14 cellular contexts compared by ENCODE assay signal in the genomic region with DNA sequence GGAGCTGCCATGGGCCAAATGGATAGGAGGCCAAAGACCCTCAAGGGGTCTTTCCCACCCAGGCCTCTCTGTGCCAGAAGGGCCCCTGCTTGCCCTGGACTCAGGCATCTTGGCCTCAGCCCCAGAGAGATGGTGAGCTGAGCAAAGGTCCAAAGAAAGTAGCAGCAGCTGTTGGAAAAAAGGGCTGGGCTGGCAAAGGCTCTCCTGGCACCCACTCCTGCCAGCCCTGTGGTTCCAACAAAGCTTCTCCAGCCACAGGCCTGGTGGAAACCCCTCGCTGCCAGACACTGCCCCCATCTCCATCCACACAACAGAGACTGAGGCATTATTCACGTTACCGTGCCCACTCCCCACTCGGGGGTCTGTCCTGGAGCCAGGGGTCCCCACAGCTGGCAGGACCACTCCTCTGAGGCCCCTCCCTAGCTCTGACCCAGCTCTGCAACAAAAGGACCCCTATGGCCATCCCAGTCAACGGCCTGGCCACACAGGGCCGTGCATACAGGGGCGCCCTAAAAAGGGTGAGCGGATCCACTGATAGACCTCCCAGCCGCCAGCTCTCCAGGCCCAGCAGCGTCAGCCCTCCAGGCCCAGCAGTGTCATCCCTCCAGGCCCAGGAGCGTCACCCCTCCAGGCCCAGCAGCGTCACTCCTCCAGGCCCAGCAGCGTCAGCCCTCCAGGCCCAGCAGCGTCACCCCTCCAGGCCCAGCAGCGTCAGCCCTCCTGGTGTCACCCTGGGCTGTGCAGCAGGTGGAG. TPM values are rescaled to one million over a fixed set of nuclear protein-coding genes. Genes with fewer than 3 reads are reported as not detected.
A peak's percentile ranks its signal among the peaks of the same experiment; 100 is the strongest.
DNase-seq lines count a peak whose midpoint lies in the region; ATAC-seq and TF ChIP-seq lines count a peak whose summit lies in the region.
"Had no signal": no experiment of that assay in that cellular context is flagged by ENCODE, and none has a peak within 500 bp of the region (broad histone marks: within the 10 kb centered on the region; RNA-seq: fewer than 3 reads in every experiment).

No MANE protein-coding gene starts in this region.

- TF ChIP-seq CTCF in adrenal gland (IDR thresholded peaks at IDR 0.05) = no peak
- no peak for TF ChIP-seq CTCF in A673 (conservative IDR thresholded peaks at IDR 0.05; ENCODE audit: low read depth, low read length)
- no peak for TF ChIP-seq CTCF in upper lobe of left lung (IDR thresholded peaks at IDR 0.05)

- ATAC-seq in naive thymus-derived CD4-positive, alpha-beta T cell = peak; percentile 15
- ATAC-seq in upper lobe of left lung (ENCODE audit: low FRiP score in 2 of 2) = no peak

- TF ChIP-seq POLR2A in adrenal gland (IDR thresholded peaks at IDR 0.05) = no peak
- TF ChIP-seq POLR2A in upper lobe of left lung (IDR thresholded peaks at IDR 0.05) = no peak

- no TSS peak for BruUV-seq in A673 (replicated peaks; lab: Mats Ljungman, UMichigan)

- no peak overlapping the region for H3K27ac Mint-ChIP-seq in naive thymus-derived CD4-positive, alpha-beta T cell
- H3K27ac Mint-ChIP-seq: CD4-positive, alpha-beta T cell had no signal

- H3K27me3 ChIP-seq in adrenal gland (no peaks in the 10 kb centered on the region), A673 (replicated peaks; ENCODE audit: insufficient read depth, low read depth, low read length, poor library complexity) (no peaks in the 10 kb centered on the region), upper lobe of left lung (no peaks in the 10 kb centered on the region)
- H3K27me3 ChIP-seq in naive thymus-derived CD4-positive, alpha-beta T cell (ENCODE audit: control insufficient read depth in 2 of 2, insufficient read depth in 2 of 2, low read length in 2 of 2) = no peaks in the 10 kb centered on the region

- no peaks in the 10 kb centered on the region for H3K36me3 Mint-ChIP-seq in naive thymus-derived CD4-positive, alpha-beta T cell
- H3K36me3 Mint-ChIP-seq: activated naive CD4-positive, alpha-beta T cell treated with anti-CD3 and anti-CD28 coated beads, Interleukin-2, amount 50 U/mL, for 72 hours had no signal

- intact Hi-C loops in adrenal gland (cut with DNase I) (no loop called here), A673 (cut with micrococcal nuclease; ENCODE audit: unreplicated experiment) (no loop called here)
- intact Hi-C loops in naive thymus-derived CD4-positive, alpha-beta T cell (cut with micrococcal nuclease) = no loop called here

- no peak overlapping the region for H3K4me3 Mint-ChIP-seq in naive thymus-derived CD4-positive, alpha-beta T cell
- H3K4me3 Mint-ChIP-seq: CD4-positive, alpha-beta T cell had no signal

- CTCF ChIA-PET in naive thymus-derived CD4-positive, alpha-beta T cell (lab: Charles Lee) = no interaction called here
- CTCF ChIA-PET in A673 (lab: Charles Lee) = no interaction called here

- H3K27me3 Mint-ChIP-seq in naive thymus-derived CD4-positive, alpha-beta T cell = no peaks in the 10 kb centered on the region
- H3K27me3 Mint-ChIP-seq: CD4-positive, alpha-beta T cell had no signal

- H3K27ac ChIP-seq in adrenal gland (peak overlapping the region in 3 of 5 donors; percentile 61 to 89 (median 69)), substantia nigra (ENCODE audit: low read depth, low read length, poor library complexity, severe bottlenecking) (peak overlapping the region; percentile 74), A673 (ENCODE audit: low read depth, low read length, poor library complexity, severe bottlenecking) (no peak overlapping the region), upper lobe of left lung (no peak overlapping the region)
- no peak overlapping the region for H3K27ac ChIP-seq in naive thymus-derived CD4-positive, alpha-beta T cell (ENCODE audit: low read depth, low read length)

- POLR2A ChIA-PET in naive thymus-derived CD4-positive, alpha-beta T cell (lab: Charles Lee) = no interaction called here
- POLR2A ChIA-PET in A673 (lab: Charles Lee; ENCODE audit: low non-redundant PET) = no interaction called here

- H3K4me1 ChIP-seq in adrenal gland (replicated peaks in 1 of 2) = peaks cover 70 to 73% of the 10 kb centered on the region in 2 donors
- no peaks in the 10 kb centered on the region for H3K4me1 ChIP-seq in naive thymus-derived CD4-positive, alpha-beta T cell (ENCODE audit: control insufficient read depth in 2 of 2, insufficient read depth in 2 of 2, low read length in 2 of 2)
- H3K4me1 ChIP-seq in A673 (ENCODE audit: insufficient read depth, low read length, poor library complexity, severe bottlenecking) = no peaks in the 10 kb centered on the region
- peaks cover 13 to 21% (median 18%) of the 10 kb centered on the region in 4 donors for H3K4me1 ChIP-seq in upper lobe of left lung

- H3K4me1 Mint-ChIP-seq in naive thymus-derived CD4-positive, alpha-beta T cell = peaks cover 0 to 10% (median 5%) of the 10 kb centered on the region in 7 donors

- no peak for TF ChIP-seq EP300 in upper lobe of left lung (IDR thresholded peaks at IDR 0.05)

- H3K36me3 ChIP-seq in adrenal gland (replicated peaks in 1 of 2) = no peaks in the 10 kb centered on the region
- no peaks in the 10 kb centered on the region for H3K36me3 ChIP-seq in naive thymus-derived CD4-positive, alpha-beta T cell (ENCODE audit: control insufficient read depth in 2 of 3, insufficient read depth in 3 of 3, low read length in 3 of 3)
- no peaks in the 10 kb centered on the region for H3K36me3 ChIP-seq in A673 (ENCODE audit: insufficient read depth, low read length, poor library complexity, severe bottlenecking)
- H3K36me3 ChIP-seq in upper lobe of left lung = no peaks in the 10 kb centered on the region

- 40 to 87% (median 82%) methylated on average over 1 to 15 of the region's 15 CpGs for WGBS in adrenal gland, 4 donors
- WGBS in upper lobe of left lung, 2 donors = 87 to 89% methylated on average over 14 to 15 of the region's 15 CpGs

- H3K4me3 ChIP-seq in adrenal gland (no peak overlapping the region), A673 (ENCODE audit: low read depth, low read length, poor library complexity, severe bottlenecking) (no peak overlapping the region), upper lobe of left lung (no peak overlapping the region)
- no peak overlapping the region for H3K4me3 ChIP-seq in naive thymus-derived CD4-positive, alpha-beta T cell (ENCODE audit: low read length)
- H3K4me3 ChIP-seq: lung had no signal

- DNase-seq in adrenal gland (peak in 1 of 7 donors; percentile 27), globus pallidus (ENCODE audit: low spot score) (peak; percentile 62), substantia nigra (lab: John Stamatoyannopoulos, UW) (peak in 5 of 49 donors; percentile 30 to 58 (median 50)), ACHN (no peak), A673 (ENCODE audit: low spot score) (no peak), upper lobe of left lung (no peak)
- no peak for DNase-seq in naive thymus-derived CD4-positive, alpha-beta T cell
- DNase-seq: activated CD4-positive, alpha-beta T cell treated with anti-CD3 and anti-CD28 coated beads for 4 hours; activated T-cell treated with anti-CD3 and anti-CD28 coated beads, Interleukin-2, amount 50 U/mL, for 1 hour; CD4-positive, alpha-beta T cell; GOT3; NCI-H187 had no signal

- in situ Hi-C loops in ACHN (cut with HindIII; ENCODE audit: low pct_ligation_motif_present, low pct_unique_long_range_greater_than_20kb, low sequenced_read_pairs) = no loop called here

- H3K9me3 Mint-ChIP-seq in naive thymus-derived CD4-positive, alpha-beta T cell = peaks cover 0 to 3% (median 0%) of the 10 kb centered on the region in 11 donors
- H3K9me3 Mint-ChIP-seq: activated naive CD4-positive, alpha-beta T cell treated with anti-CD3 and anti-CD28 coated beads, Interleukin-2, amount 50 U/mL, for 72 hours; CD4-positive, alpha-beta T cell had no signal

- no peaks in the 10 kb centered on the region for H3K9me3 ChIP-seq in adrenal gland (replicated peaks in 1 of 3)
- no peaks in the 10 kb centered on the region for H3K9me3 ChIP-seq in naive thymus-derived CD4-positive, alpha-beta T cell (ENCODE audit: control insufficient read depth in 2 of 3, low read length in 3 of 3)
- H3K9me3 ChIP-seq in A673 (ENCODE audit: low read depth, low read length, poor library complexity, severe bottlenecking) = no peaks in the 10 kb centered on the region
- H3K9me3 ChIP-seq in upper lobe of left lung = no peaks in the 10 kb centered on the region

RNA-seq across cellular contexts. Expression of gene BIN1, which starts 10.1 kb away (rescaled TPM):
- total RNA-seq in adrenal gland (100 to 1,000 TPM in 7 of 8 donors, 10 to 100 TPM in 1; 84.0 to 207 (median 134) TPM), A673 (2021) (34.1 and 36.2 TPM in 2 replicates), upper lobe of left lung (10 to 100 TPM; 32.3 to 57.0 (median 42.9) TPM)
- polyA plus RNA-seq in adrenal gland = 100 to 1,000 TPM in 1 of 3 donors, 10 to 100 TPM in 2; 80.3 to 113 (median 97.5) TPM
- total RNA-seq in naive thymus-derived CD4-positive, alpha-beta T cell = 100 to 1,000 TPM; 103 to 120 (median 109) TPM
- 100 to 1,000 TPM; 158 to 161 TPM for polyA plus RNA-seq in naive thymus-derived CD4-positive, alpha-beta T cell

Comparison
In these comparisons a context has a peak if more than half of its experiments do, and no peak if none do; other contexts are left out.
1. H3K27ac ChIP-seq: peak in adrenal gland (3 of 5) and substantia nigra (single experiment); none in naive thymus-derived CD4-positive, alpha-beta T cell (single experiment), A673 (single experiment) and upper lobe of left lung (0 of 4).